Comparison of ENCODE assay signal across 7 cellular contexts in the genomic region with DNA sequence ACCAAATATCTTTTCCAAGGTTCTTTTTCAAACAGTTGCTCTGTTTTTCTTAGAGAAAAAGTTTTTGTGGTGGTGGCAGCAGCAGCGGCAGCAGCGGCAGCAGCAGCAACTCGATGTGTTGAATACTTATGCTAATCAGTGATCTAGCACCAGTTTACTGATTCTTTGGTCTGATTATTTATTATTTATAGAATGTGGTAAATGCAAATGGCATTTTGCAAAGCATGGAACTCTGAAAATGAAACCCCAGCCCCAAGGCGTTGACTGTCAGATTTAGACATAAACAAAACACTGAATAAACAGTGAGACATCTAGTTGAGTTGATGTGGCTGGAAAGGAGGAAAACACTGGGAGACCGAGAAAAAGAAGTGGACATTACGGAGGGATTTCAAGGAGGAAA.
DNase-seq lines count a peak whose midpoint lies in the region; ATAC-seq, FAIRE-seq and TF ChIP-seq lines count a peak whose summit lies in the region.

No MANE protein-coding gene starts in this region.

- no peaks in the 10 kb centered on the region for H3K9me3 ChIP-seq in HepG2 (ENCODE audit: low read length)

- no peak overlapping the region for H2AFZ ChIP-seq in HepG2 (ENCODE audit: low read length)

- intact Hi-C loops in HepG2 (cut with micrococcal nuclease; ENCODE audit: unreplicated experiment), result no loop called here

- no peak for TF ChIP-seq RAD21 in HepG2 (CRISPR knock-in tag; IDR thresholded peaks at IDR 0.05)

- peaks cover 12% of the 10 kb centered on the region for H3K36me3 Mint-ChIP-seq in stimulated activated memory B cell treated with anti-CD40 and anti-IgM and Interleukin-4, amounts not matched to agents 10 μg/mL and 1 μg/mL and 100 μg/mL, for 72 hours

- no peak for TF ChIP-seq CTCF in astrocyte of the cerebellum (IDR thresholded peaks at IDR 0.05; ENCODE audit: low read depth, low read length, missing control alignments)
- no peak for TF ChIP-seq CTCF in HepG2 (CRISPR knock-in tag; IDR thresholded peaks at IDR 0.05)

- no peak for FAIRE-seq in HepG2 (lab: Jason Lieb, UNC)

- POLR2A ChIA-PET in HepG2 (lab: Yijun Ruan, JAX), result no interaction called here

- no peaks in the 10 kb centered on the region for H3K9me3 Mint-ChIP-seq in stimulated activated memory B cell treated with anti-CD40 and anti-IgM and Interleukin-4, amounts not matched to agents 10 μg/mL and 1 μg/mL and 100 μg/mL, for 72 hours

- TF ChIP-seq POLR2A in HepG2 (IDR thresholded peaks at IDR 0.05; ENCODE audit: insufficient read depth in 1 of 2, low read depth in 2 of 2, low read length in 2 of 2), result no peak

- H3K4me1 Mint-ChIP-seq in stimulated activated memory B cell treated with anti-CD40 and anti-IgM and Interleukin-4, amounts not matched to agents 10 μg/mL and 1 μg/mL and 100 μg/mL, for 72 hours, result peaks cover 8% of the 10 kb centered on the region

- peak overlapping the region; percentile 28 for H3K4me3 Mint-ChIP-seq in stimulated activated memory B cell treated with anti-CD40 and anti-IgM and Interleukin-4, amounts not matched to agents 10 μg/mL and 1 μg/mL and 100 μg/mL, for 72 hours

- CTCF ChIA-PET in HepG2 (lab: Yijun Ruan, JAX; ENCODE audit: low intra/inter-chr PET ratio, low total read pairs), result no interaction called here

- in situ Hi-C loops in astrocyte of the cerebellum (cut with HindIII; ENCODE audit: low sequenced_read_pairs) (no loop called here), HepG2 (cut with HindIII; ENCODE audit: extremely low pct_ligation_motif_present, low pct_unique_long_range_greater_than_20kb) (no loop called here)

- no peaks in the 10 kb centered on the region for H3K79me2 ChIP-seq in HepG2 (ENCODE audit: insufficient read depth, low read length)

- no peaks in the 10 kb centered on the region for H4K20me1 ChIP-seq in HepG2 (ENCODE audit: insufficient read depth, low read length)

- WGBS in HepG2 (ENCODE audit: low lambda C conversion rate), result 45% methylated on average over 6 of the region's 6 CpGs

- H3K27ac Mint-ChIP-seq in stimulated activated memory B cell treated with anti-CD40 and anti-IgM and Interleukin-4, amounts not matched to agents 10 μg/mL and 1 μg/mL and 100 μg/mL, for 72 hours, result peak overlapping the region; percentile 9

- H3K4me3 ChIP-seq in astrocyte of the cerebellum (ENCODE audit: low read depth, low read length) (peak overlapping the region; percentile 4), HepG2 (replicated peaks in 1 of 3; ENCODE audit: insufficient read depth in 1 of 3, low read depth in 2 of 3, low read length in 3 of 3) (no peak overlapping the region)

- H3K27ac ChIP-seq in HepG2 (ENCODE audit: extremely low read length, insufficient read depth, low read length), result no peak overlapping the region

- H3K4me1 ChIP-seq in HepG2 (ENCODE audit: insufficient read depth, low read length), result no peaks in the 10 kb centered on the region

- no peak for TF ChIP-seq EP300 in HepG2 (IDR thresholded peaks at IDR 0.05; ENCODE audit: low read depth in 2 of 2, low read length in 2 of 2)
- no peak for TF ChIP-seq EP300 in HepG2 (CRISPR knock-in tag; IDR thresholded peaks at IDR 0.05; ENCODE audit: borderline replicate concordance)

- peak; percentile 88 for ATAC-seq in GM19438 (IDR thresholded peaks at IDR 0.05; ENCODE audit: low read depth, unreplicated experiment)
- ATAC-seq in HG02943 (IDR thresholded peaks at IDR 0.05; ENCODE audit: low read depth, unreplicated experiment), result peak; percentile 78
- ATAC-seq in stimulated activated memory B cell treated with anti-CD40 and anti-IgM and Interleukin-4, amounts not matched to agents 10 μg/mL and 1 μg/mL and 100 μg/mL, for 72 hours, result no peak
- ATAC-seq in HepG2, result no peak

- no TSS peak for BruUV-seq in HepG2 (replicated peaks; lab: Mats Ljungman, UMichigan)

- H3K27me3 Mint-ChIP-seq in stimulated activated memory B cell treated with anti-CD40 and anti-IgM and Interleukin-4, amounts not matched to agents 10 μg/mL and 1 μg/mL and 100 μg/mL, for 72 hours, result no peaks in the 10 kb centered on the region

- H3K4me2 ChIP-seq in HepG2 (ENCODE audit: low read depth, low read length), result no peak overlapping the region

- no peak for DNase-seq in astrocyte of the cerebellum (ENCODE audit: low read depth)
- DNase-seq in HepG2 (ENCODE audit: low spot score), result no peak
- no peak for DNase-seq in superior temporal gyrus (ENCODE audit: extremely low spot score)
- DNase-seq in inferior parietal cortex (ENCODE audit: extremely low spot score), result no peak

- no peak overlapping the region for H3K9ac ChIP-seq in HepG2 (ENCODE audit: insufficient read depth, low read depth, low read length)

- no peaks in the 10 kb centered on the region for H3K27me3 ChIP-seq in HepG2 (ENCODE audit: control insufficient read depth in 1 of 2, insufficient read depth in 2 of 2, low read length in 2 of 2)

- H3K36me3 ChIP-seq in HepG2 (replicated peaks in 1 of 2; ENCODE audit: control insufficient read depth in 1 of 2, insufficient read depth in 2 of 2, low read length in 2 of 2), result no peaks in the 10 kb centered on the region

TF ChIP-seq in HepG2, 621 proteins besides CTCF, POLR2A, EP300 and RAD21:
- no peak for TF ChIP-seq EED (CRISPR knock-in tag; IDR thresholded peaks at IDR 0.05)
- TF ChIP-seq, protein P1, sequence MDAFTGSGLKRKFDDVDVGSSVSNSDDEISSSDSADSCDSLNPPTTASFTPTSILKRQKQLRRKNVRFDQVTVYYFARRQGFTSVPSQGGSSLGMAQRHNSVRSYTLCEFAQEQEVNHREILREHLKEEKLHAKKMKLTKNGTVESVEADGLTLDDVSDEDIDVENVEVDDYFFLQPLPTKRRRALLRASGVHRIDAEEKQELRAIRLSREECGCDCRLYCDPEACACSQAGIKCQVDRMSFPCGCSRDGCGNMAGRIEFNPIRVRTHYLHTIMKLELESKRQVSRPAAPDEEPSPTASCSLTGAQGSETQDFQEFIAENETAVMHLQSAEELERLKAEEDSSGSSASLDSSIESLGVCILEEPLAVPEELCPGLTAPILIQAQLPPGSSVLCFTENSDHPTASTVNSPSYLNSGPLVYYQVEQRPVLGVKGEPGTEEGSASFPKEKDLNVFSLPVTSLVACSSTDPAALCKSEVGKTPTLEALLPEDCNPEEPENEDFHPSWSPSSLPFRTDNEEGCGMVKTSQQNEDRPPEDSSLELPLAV (CRISPR knock-in tag; conservative IDR thresholded peaks at IDR 0.05; ENCODE audit: low read depth), result no peak
- TF ChIP-seq TAF1 (CRISPR knock-in tag; IDR thresholded peaks at IDR 0.05), result no peak
- no peak for TF ChIP-seq RFX5 (IDR thresholded peaks at IDR 0.05; ENCODE audit: low read depth, low read length)
- no peak for TF ChIP-seq TMF1 (CRISPR knock-in tag; IDR thresholded peaks at IDR 0.05; ENCODE audit: low read depth)
- TF ChIP-seq KLF6 (CRISPR knock-in tag; IDR thresholded peaks at IDR 0.05), result no peak
- no peak for TF ChIP-seq ZSCAN12 (CRISPR knock-in tag; IDR thresholded peaks at IDR 0.05)
- TF ChIP-seq AGO2 (optimal IDR thresholded peaks at IDR 0.05; ENCODE audit: low read depth, low read length), result no peak
- TF ChIP-seq MAF1 (CRISPR knock-in tag; IDR thresholded peaks at IDR 0.05; ENCODE audit: borderline replicate concordance), result no peak
- TF ChIP-seq ZNF549 (CRISPR knock-in tag; IDR thresholded peaks at IDR 0.05), result no peak
- TF ChIP-seq TEAD3 (CRISPR knock-in tag; optimal IDR thresholded peaks at IDR 0.05; ENCODE audit: borderline replicate concordance), result no peak
- no peak for TF ChIP-seq ZZZ3 (CRISPR knock-in tag; IDR thresholded peaks at IDR 0.05; ENCODE audit: borderline replicate concordance)

Comparison
In these comparisons a context has a peak if more than half of its experiments do, and no peak if none do; other contexts are left out.
1. ATAC-seq: peak in GM19438 (single experiment) and HG02943 (single experiment); none in stimulated activated memory B cell treated with anti-CD40 and anti-IgM and Interleukin-4, amounts not matched to agents 10 μg/mL and 1 μg/mL and 100 μg/mL, for 72 hours (single experiment) and HepG2 (single experiment).